13 cellular contexts compared by ENCODE assay signal in the genomic region with DNA sequence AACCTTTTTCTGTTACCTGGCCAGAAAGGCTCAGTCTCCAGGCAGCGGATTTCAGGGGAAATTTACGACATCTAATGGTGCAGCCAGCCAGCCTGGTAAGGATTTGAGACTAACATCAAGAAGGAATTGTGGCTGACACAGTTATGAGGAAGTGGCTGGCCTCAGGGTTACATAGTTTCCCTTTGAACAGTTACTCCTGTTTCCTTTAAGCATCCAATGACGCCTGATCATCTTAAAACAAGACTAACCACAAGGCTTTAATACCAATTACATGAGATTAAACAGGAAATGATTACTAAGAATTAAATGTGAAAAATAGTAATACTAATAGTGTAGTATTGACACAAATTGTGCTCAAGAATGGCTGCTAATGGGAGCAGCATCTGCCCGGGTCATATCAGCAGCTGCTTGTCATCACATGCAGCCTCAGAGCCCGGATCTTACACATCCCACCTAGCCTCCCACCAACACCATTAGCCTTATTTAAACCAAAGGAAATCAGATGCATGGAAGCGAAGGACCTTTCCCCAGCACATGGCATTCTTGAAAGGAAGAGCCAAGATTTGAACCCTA.
DNase-seq lines count a peak whose midpoint lies in the region; ATAC-seq and TF ChIP-seq lines count a peak whose summit lies in the region.
"Had no signal": no experiment of that assay in that cellular context is flagged by ENCODE, and none has a peak within 500 bp of the region (broad histone marks: within the 10 kb centered on the region; RNA-seq: fewer than 3 reads in every experiment).

No MANE protein-coding gene starts in this region.

- H3K27ac ChIP-seq in smooth muscle cell (ENCODE audit: low read depth), result peak overlapping the region; percentile 21
- H3K27ac ChIP-seq: KMS-11 had no signal

- no peak overlapping the region for H3K4me3 ChIP-seq in smooth muscle cell

- no peaks in the 10 kb centered on the region for H3K9me3 Mint-ChIP-seq in activated naive CD8-positive, alpha-beta T cell treated with anti-CD3 and anti-CD28 coated beads, Interleukin-2, amount 10 ng/mL, durations not matched to agents 7 days and 5 days
- no peaks in the 10 kb centered on the region for H3K9me3 Mint-ChIP-seq in activated naive CD8-positive, alpha-beta T cell treated with anti-CD3 and anti-CD28 coated beads for 36 hours
- peaks cover 8% of the 10 kb centered on the region for H3K9me3 Mint-ChIP-seq in activated naive CD4-positive, alpha-beta T cell treated with anti-CD3 and anti-CD28 coated beads, Interleukin-2, amount 10 ng/mL, durations not matched to agents 7 days and 5 days
- H3K9me3 Mint-ChIP-seq: T-helper 2 cell treated with Interferon-gamma antibody and Interleukin-4, amounts not matched to agents 5 μg/mL and 100 μg/mL, for 36 hours had no signal

- no peak overlapping the region for H2AFZ ChIP-seq in smooth muscle cell (ENCODE audit: low read depth)

- no peaks in the 10 kb centered on the region for H3K79me2 ChIP-seq in smooth muscle cell (ENCODE audit: low read depth)

- no peaks in the 10 kb centered on the region for H3K36me3 Mint-ChIP-seq in activated naive CD8-positive, alpha-beta T cell treated with anti-CD3 and anti-CD28 coated beads, Interleukin-2, amount 10 ng/mL, durations not matched to agents 7 days and 5 days
- no peaks in the 10 kb centered on the region for H3K36me3 Mint-ChIP-seq in activated naive CD8-positive, alpha-beta T cell treated with anti-CD3 and anti-CD28 coated beads for 36 hours
- no peaks in the 10 kb centered on the region for H3K36me3 Mint-ChIP-seq in activated naive CD4-positive, alpha-beta T cell treated with anti-CD3 and anti-CD28 coated beads, Interleukin-2, amount 10 ng/mL, durations not matched to agents 7 days and 5 days
- H3K36me3 Mint-ChIP-seq: CD14-positive monocyte had no signal

- WGBS in smooth muscle cell (ENCODE audit: low lambda C conversion rate), result 30% methylated on average over 6 of the region's 6 CpGs

- no peak for ATAC-seq in activated naive CD8-positive, alpha-beta T cell treated with anti-CD3 and anti-CD28 coated beads, Interleukin-2, amount 10 ng/mL, durations not matched to agents 7 days and 5 days (ENCODE audit: low read depth)

- CTCF ChIA-PET in activated naive CD4-positive, alpha-beta T cell treated with anti-CD3 and anti-CD28 coated beads, Interleukin-2, amount 10 ng/mL, durations not matched to agents 7 days and 5 days (lab: Charles Lee), result no interaction called here

- H3F3A ChIP-seq in smooth muscle cell (ENCODE audit: low read depth), result peaks cover 7% of the 10 kb centered on the region

- no peaks in the 10 kb centered on the region for H3K36me3 ChIP-seq in smooth muscle cell (ENCODE audit: low read depth)

- H3K9ac ChIP-seq in smooth muscle cell (ENCODE audit: low read depth), result no peak overlapping the region
- H3K9ac ChIP-seq: KMS-11 had no signal

- no peak overlapping the region for H3K4me3 Mint-ChIP-seq in activated naive CD8-positive, alpha-beta T cell treated with anti-CD3 and anti-CD28 coated beads, Interleukin-2, amount 10 ng/mL, durations not matched to agents 7 days and 5 days
- no peak overlapping the region for H3K4me3 Mint-ChIP-seq in activated naive CD8-positive, alpha-beta T cell treated with anti-CD3 and anti-CD28 coated beads for 36 hours
- no peak overlapping the region for H3K4me3 Mint-ChIP-seq in activated naive CD4-positive, alpha-beta T cell treated with anti-CD3 and anti-CD28 coated beads, Interleukin-2, amount 10 ng/mL, durations not matched to agents 7 days and 5 days
- H3K4me3 Mint-ChIP-seq: T-helper 2 cell treated with Interferon-gamma antibody and Interleukin-4, amounts not matched to agents 5 μg/mL and 100 μg/mL, for 36 hours had no signal

- H3K27me3 ChIP-seq in smooth muscle cell (ENCODE audit: low read depth), result peaks cover 4% of the 10 kb centered on the region

- POLR2A ChIA-PET in activated naive CD8-positive, alpha-beta T cell treated with anti-CD3 and anti-CD28 coated beads, Interleukin-2, amount 10 ng/mL, durations not matched to agents 7 days and 5 days (lab: Charles Lee), result no interaction called here

- peaks cover 4% of the 10 kb centered on the region for H3K4me1 Mint-ChIP-seq in activated naive CD8-positive, alpha-beta T cell treated with anti-CD3 and anti-CD28 coated beads, Interleukin-2, amount 10 ng/mL, durations not matched to agents 7 days and 5 days
- H3K4me1 Mint-ChIP-seq in activated naive CD8-positive, alpha-beta T cell treated with anti-CD3 and anti-CD28 coated beads for 36 hours, result peaks cover 10% of the 10 kb centered on the region
- peaks cover 3% of the 10 kb centered on the region for H3K4me1 Mint-ChIP-seq in activated naive CD4-positive, alpha-beta T cell treated with anti-CD3 and anti-CD28 coated beads, Interleukin-2, amount 10 ng/mL, durations not matched to agents 7 days and 5 days

- DNase-seq in activated naive CD8-positive, alpha-beta T cell treated with anti-CD3 and anti-CD28 coated beads, Interleukin-2, amount 10 ng/mL, durations not matched to agents 7 days and 5 days, result no peak
- no peak for DNase-seq in activated naive CD8-positive, alpha-beta T cell treated with anti-CD3 and anti-CD28 coated beads for 36 hours
- DNase-seq in M059J (ENCODE audit: low read depth) (peak; percentile 57), fibroblast of gingiva (ENCODE audit: low read depth) (peak; percentile 77), smooth muscle cell (lab: John Stamatoyannopoulos, UW; ENCODE audit: unreplicated experiment) (no peak), SIG-M5 treated with dmso at 0.1 percent for 504 hours (lab: John Stamatoyannopoulos, UW; ENCODE audit: unreplicated experiment) (no peak), NCI-H146 treated with DMSO at 0.1 percent for 48 hours (lab: John Stamatoyannopoulos, UW; ENCODE audit: unreplicated experiment) (no peak)
- no peak for DNase-seq in activated naive CD4-positive, alpha-beta T cell treated with anti-CD3 and anti-CD28 coated beads, Interleukin-2, amount 10 ng/mL, durations not matched to agents 7 days and 5 days
- DNase-seq: NCI-H2171, small intestine had no signal

- peak overlapping the region; percentile 57 for H3K4me2 ChIP-seq in smooth muscle cell
- H3K4me2 ChIP-seq: KMS-11 had no signal

- no peaks in the 10 kb centered on the region for H3K27me3 Mint-ChIP-seq in activated naive CD8-positive, alpha-beta T cell treated with anti-CD3 and anti-CD28 coated beads, Interleukin-2, amount 10 ng/mL, durations not matched to agents 7 days and 5 days
- peaks cover 5% of the 10 kb centered on the region for H3K27me3 Mint-ChIP-seq in activated naive CD8-positive, alpha-beta T cell treated with anti-CD3 and anti-CD28 coated beads for 36 hours
- no peaks in the 10 kb centered on the region for H3K27me3 Mint-ChIP-seq in activated naive CD4-positive, alpha-beta T cell treated with anti-CD3 and anti-CD28 coated beads, Interleukin-2, amount 10 ng/mL, durations not matched to agents 7 days and 5 days

- TF ChIP-seq CTCF in smooth muscle cell (IDR thresholded peaks at IDR 0.05; ENCODE audit: borderline replicate concordance, insufficient read depth, poor library complexity, severe bottlenecking), result no peak

- no peaks in the 10 kb centered on the region for H4K20me1 ChIP-seq in smooth muscle cell (ENCODE audit: low read depth)

- H3K9me3 ChIP-seq in smooth muscle cell (replicated peaks; ENCODE audit: low read depth), result no peaks in the 10 kb centered on the region

- peak overlapping the region; percentile 7 for H3K27ac Mint-ChIP-seq in activated naive CD8-positive, alpha-beta T cell treated with anti-CD3 and anti-CD28 coated beads, Interleukin-2, amount 10 ng/mL, durations not matched to agents 7 days and 5 days
- no peak overlapping the region for H3K27ac Mint-ChIP-seq in activated naive CD8-positive, alpha-beta T cell treated with anti-CD3 and anti-CD28 coated beads for 36 hours
- no peak overlapping the region for H3K27ac Mint-ChIP-seq in activated naive CD4-positive, alpha-beta T cell treated with anti-CD3 and anti-CD28 coated beads, Interleukin-2, amount 10 ng/mL, durations not matched to agents 7 days and 5 days
- H3K27ac Mint-ChIP-seq: T-helper 2 cell treated with Interferon-gamma antibody and Interleukin-4, amounts not matched to agents 5 μg/mL and 100 μg/mL, for 36 hours had no signal

- H3K4me1 ChIP-seq in smooth muscle cell (ENCODE audit: low read depth), result no peaks in the 10 kb centered on the region

Comparison
In these comparisons a context has a peak if more than half of its experiments do, and no peak if none do; other contexts are left out.
1. DNase-seq: peak in M059J (single experiment) and fibroblast of gingiva (single experiment); none in activated naive CD8-positive, alpha-beta T cell treated with anti-CD3 and anti-CD28 coated beads, Interleukin-2, amount 10 ng/mL, durations not matched to agents 7 days and 5 days (single experiment), activated naive CD8-positive, alpha-beta T cell treated with anti-CD3 and anti-CD28 coated beads for 36 hours (single experiment), smooth muscle cell (single experiment), SIG-M5 treated with dmso at 0.1 percent for 504 hours (single experiment), NCI-H146 treated with DMSO at 0.1 percent for 48 hours (single experiment) and activated naive CD4-positive, alpha-beta T cell treated with anti-CD3 and anti-CD28 coated beads, Interleukin-2, amount 10 ng/mL, durations not matched to agents 7 days and 5 days (single experiment).